17 cellular contexts compared by ENCODE assay signal in genomic region chr6:131103296-131103695, GRCh38.
"Had no signal": no experiment of that assay in that cellular context is flagged by ENCODE, and none has a peak within 500 bp of the region (broad histone marks: within the 10 kb centered on the region; RNA-seq: fewer than 3 reads in every experiment).

No MANE protein-coding gene starts in this region.

- H3K36me3 ChIP-seq: spleen had no signal

- ATAC-seq: activated CD4-positive, CD25-positive, alpha-beta regulatory T cell treated with anti-CD3 and anti-CD28 coated beads, Interleukin-2, amount 50 U/mL, for 24 hours; activated CD8-positive, alpha-beta memory T cell treated with anti-CD3 and anti-CD28 coated beads, Interleukin-2, amount 10 ng/mL, durations not matched to agents 7 days and 5 days; activated CD8-positive, alpha-beta T cell treated with anti-CD3 and anti-CD28 coated beads for 36 hours; left lobe of liver; naive thymus-derived CD4-positive, alpha-beta T cell; T-helper 17 cell had no signal

- H3K4me3 ChIP-seq: lung, spleen had no signal

- H3K27me3 ChIP-seq: spleen had no signal

- H3K27ac ChIP-seq: epithelial cell of prostate, spleen had no signal

- DNase-seq: activated CD4-positive, alpha-beta T cell treated with anti-CD3 and anti-CD28 coated beads, Interleukin-2, amount 10 ng/mL, durations not matched to agents 24 days and 14 days; activated CD8-positive, alpha-beta memory T cell treated with anti-CD3 and anti-CD28 coated beads, Interleukin-2, amount 10 ng/mL, durations not matched to agents 7 days and 5 days; activated CD8-positive, alpha-beta T cell treated with anti-CD3 and anti-CD28 coated beads for 36 hours; activated effector memory CD4-positive, alpha-beta T cell treated with anti-CD3 and anti-CD28 coated beads, Interleukin-2, amount 50 U/mL, for 16 hours; activated naive CD4-positive, alpha-beta T cell treated with anti-CD3 and anti-CD28 coated beads, Interleukin-2, amount 10 ng/mL, durations not matched to agents 7 days and 5 days; activated T-cell treated with anti-CD3 and anti-CD28 coated beads for 4 hours; cortex of kidney; naive thymus-derived CD4-positive, alpha-beta T cell; retina; spleen; stimulated activated CD4-positive, alpha-beta T cell treated with anti-CD3 and anti-CD28 coated beads, Interleukin-4, amount 100 ng/mL, for 1 hour; stimulated activated naive CD4-positive, alpha-beta T cell treated with Interleukin-2 at 50 U/mL for 16 hours; T-helper 17 cell had no signal
